Comparison of ENCODE assay signal across 1 cellular context in genomic region chr12:6638305-6638704, GRCh38.
TF ChIP-seq lines count a peak whose summit lies in the region.

No MANE protein-coding gene starts in this region.

TF ChIP-seq in SK-N-SH treated with all-trans-retinoic acid at 6 μM for 48 hours, 23 proteins besides CTCF, POLR2A, EP300 and RAD21 (continued from another document):
- TF ChIP-seq, protein P1, sequence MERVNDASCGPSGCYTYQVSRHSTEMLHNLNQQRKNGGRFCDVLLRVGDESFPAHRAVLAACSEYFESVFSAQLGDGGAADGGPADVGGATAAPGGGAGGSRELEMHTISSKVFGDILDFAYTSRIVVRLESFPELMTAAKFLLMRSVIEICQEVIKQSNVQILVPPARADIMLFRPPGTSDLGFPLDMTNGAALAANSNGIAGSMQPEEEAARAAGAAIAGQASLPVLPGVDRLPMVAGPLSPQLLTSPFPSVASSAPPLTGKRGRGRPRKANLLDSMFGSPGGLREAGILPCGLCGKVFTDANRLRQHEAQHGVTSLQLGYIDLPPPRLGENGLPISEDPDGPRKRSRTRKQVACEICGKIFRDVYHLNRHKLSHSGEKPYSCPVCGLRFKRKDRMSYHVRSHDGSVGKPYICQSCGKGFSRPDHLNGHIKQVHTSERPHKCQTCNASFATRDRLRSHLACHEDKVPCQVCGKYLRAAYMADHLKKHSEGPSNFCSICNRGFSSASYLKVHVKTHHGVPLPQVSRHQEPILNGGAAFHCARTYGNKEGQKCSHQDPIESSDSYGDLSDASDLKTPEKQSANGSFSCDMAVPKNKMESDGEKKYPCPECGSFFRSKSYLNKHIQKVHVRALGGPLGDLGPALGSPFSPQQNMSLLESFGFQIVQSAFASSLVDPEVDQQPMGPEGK (CRISPR knock-in tag; IDR thresholded peaks at IDR 0.05; ENCODE audit: borderline replicate concordance): no peak
- TF ChIP-seq SNAI2 (CRISPR knock-in tag; IDR thresholded peaks at IDR 0.05) (no peak), BACH2 (CRISPR knock-in tag; IDR thresholded peaks at IDR 0.05; ENCODE audit: borderline replicate concordance) (no peak), ZNF8 (CRISPR knock-in tag; IDR thresholded peaks at IDR 0.05) (no peak)
